ENCODE assay signal across 31 cellular contexts in genomic region chr2:12955864-12956263, GRCh38.
DNase-seq lines count a peak whose midpoint lies in the region; ATAC-seq, FAIRE-seq and TF ChIP-seq lines count a peak whose summit lies in the region.
"Had no signal": no experiment of that assay in that cellular context is flagged by ENCODE, and none has a peak within 500 bp of the region (broad histone marks: within the 10 kb centered on the region; RNA-seq: fewer than 3 reads in every experiment).

No MANE protein-coding gene starts in this region.

- no peaks in the 10 kb centered on the region for H3K79me2 ChIP-seq in HepG2 (ENCODE audit: insufficient read depth, low read length)
- no peaks in the 10 kb centered on the region for H3K79me2 ChIP-seq in K562 (ENCODE audit: control insufficient read depth, insufficient read depth, low read length)

- no peak overlapping the region for H3K4me3 ChIP-seq in HepG2 (replicated peaks in 1 of 3; ENCODE audit: insufficient read depth in 1 of 3, low read depth in 2 of 3, low read length in 3 of 3)
- H3K4me3 ChIP-seq in right lobe of liver, result no peak overlapping the region
- no peak overlapping the region for H3K4me3 ChIP-seq in K562
- H3K4me3 ChIP-seq: A549; BLaER1; BLaER1 treated with 17β-estradiol and CSF1 and Interleukin-3, amounts not matched to agents 10 nM and 100 nM had no signal

- H3K9me1 ChIP-seq in K562 (ENCODE audit: control insufficient read depth, insufficient read depth, low read length), result no peaks in the 10 kb centered on the region

- H3K9ac ChIP-seq in HepG2 (ENCODE audit: insufficient read depth, low read depth, low read length), result no peak overlapping the region
- H3K9ac ChIP-seq in K562 (ENCODE audit: insufficient read depth in 1 of 2, low read depth in 2 of 2, low read length in 2 of 2), result no peak overlapping the region
- H3K9ac ChIP-seq: BLaER1; BLaER1 treated with 17β-estradiol and CSF1 and Interleukin-3, amounts not matched to agents 10 nM and 100 nM had no signal

- DNase-seq in HepG2 (ENCODE audit: low spot score) (no peak), right lobe of liver (no peak), K562 (ENCODE audit: extremely low read depth in 1 of 4, low spot score in 3 of 4) (no peak)
- DNase-seq: 8988T; ACHN; AML-193; BE2C; C1 segment of cervical spinal cord; Caco-2; Calu3; CD4-positive, alpha-beta memory T cell; CD4-positive, alpha-beta T cell; CD4-positive, CD25-positive, alpha-beta regulatory T cell; CD8-positive, alpha-beta memory T cell; CD8-positive, alpha-beta T cell; COR-L47; DMS 273 treated with DMSO at 0.1 percent for 48 hours; DMS153; DMS53; DMS79; DMS79 treated with DMSO at 0.1 percent for 48 hours; DND-41; EL had no signal

- H3K27ac ChIP-seq in HepG2 (ENCODE audit: extremely low read length, insufficient read depth, low read length), result no peak overlapping the region
- H3K27ac ChIP-seq in right lobe of liver, result no peak overlapping the region
- H3K27ac ChIP-seq in K562 (ENCODE audit: extremely low read depth, low read depth, low read length), result no peak overlapping the region
- H3K27ac ChIP-seq: 22Rv1; A549; BLaER1; BLaER1 treated with 17β-estradiol and CSF1 and Interleukin-3, amounts not matched to agents 10 nM and 100 nM; C4-2B had no signal

- H3K4me1 ChIP-seq in HepG2 (ENCODE audit: insufficient read depth, low read length) (no peaks in the 10 kb centered on the region), right lobe of liver (no peaks in the 10 kb centered on the region), K562 (replicated peaks in 1 of 2; ENCODE audit: control insufficient read depth in 2 of 2, insufficient read depth in 2 of 2, low read length in 2 of 2) (no peaks in the 10 kb centered on the region)
- H3K4me1 ChIP-seq: A549; BE2C; BLaER1; BLaER1 treated with 17β-estradiol and CSF1 and Interleukin-3, amounts not matched to agents 10 nM and 100 nM had no signal

- no peaks in the 10 kb centered on the region for H3K9me3 ChIP-seq in HepG2 (ENCODE audit: low read length)
- H3K9me3 ChIP-seq in right lobe of liver, result no peaks in the 10 kb centered on the region
- H3K9me3 ChIP-seq in K562 (replicated peaks; ENCODE audit: control insufficient read depth, insufficient read depth, low read depth, low read length), result no peaks in the 10 kb centered on the region
- H3K9me3 ChIP-seq: A549, BE2C, BLaER1, Caco-2 had no signal

- no TSS peak for BruUV-seq in HepG2 (replicated peaks; lab: Mats Ljungman, UMichigan)
- no TSS peak for BruUV-seq in K562 (replicated peaks; lab: Mats Ljungman, UMichigan)

- no peak for TF ChIP-seq EP300 in HepG2 (IDR thresholded peaks at IDR 0.05; ENCODE audit: low read depth in 2 of 2, low read length in 2 of 2)
- no peak for TF ChIP-seq EP300 in HepG2 (CRISPR knock-in tag; IDR thresholded peaks at IDR 0.05; ENCODE audit: borderline replicate concordance)
- TF ChIP-seq EP300 in K562 (IDR thresholded peaks at IDR 0.05; ENCODE audit: low read length), result no peak

- TF ChIP-seq RAD21 in HepG2 (CRISPR knock-in tag; IDR thresholded peaks at IDR 0.05) (no peak), K562 (CRISPR knock-in tag; conservative IDR thresholded peaks at IDR 0.05 in 1 of 2, IDR thresholded peaks at IDR 0.05 in 1 of 2) (no peak)

- no peak for TF ChIP-seq POLR2A in HepG2 (IDR thresholded peaks at IDR 0.05; ENCODE audit: insufficient read depth in 1 of 2, low read depth in 2 of 2, low read length in 2 of 2)
- no peak for TF ChIP-seq POLR2A in right lobe of liver (IDR thresholded peaks at IDR 0.05)
- no peak for TF ChIP-seq POLR2A in K562 (conservative IDR thresholded peaks at IDR 0.05)

- CTCF ChIA-PET in HepG2 (lab: Yijun Ruan, JAX; ENCODE audit: low intra/inter-chr PET ratio, low total read pairs) (no interaction called here), K562 (lab: Yijun Ruan, JAX; ENCODE audit: low intra/inter-chr PET ratio) (no interaction called here)

- H3K4me2 ChIP-seq in HepG2 (ENCODE audit: low read depth, low read length), result no peak overlapping the region
- H3K4me2 ChIP-seq in K562 (ENCODE audit: insufficient read depth, low read length), result no peak overlapping the region
- H3K4me2 ChIP-seq: A549; BLaER1; BLaER1 treated with 17β-estradiol and CSF1 and Interleukin-3, amounts not matched to agents 10 nM and 100 nM had no signal

- intact Hi-C loops in HepG2 (cut with micrococcal nuclease; ENCODE audit: unreplicated experiment) (no loop called here), right lobe of liver (cut with DNase I) (no loop called here), K562 (cut with micrococcal nuclease) (no loop called here)

- no peak for TF ChIP-seq CTCF in HepG2 (CRISPR knock-in tag; IDR thresholded peaks at IDR 0.05)
- TF ChIP-seq CTCF in right lobe of liver (IDR thresholded peaks at IDR 0.05), result no peak
- no peak for TF ChIP-seq CTCF in K562 (IDR thresholded peaks at IDR 0.05 in 2 of 3, conservative IDR thresholded peaks at IDR 0.05 in 1 of 3; ENCODE audit: insufficient read depth in 2 of 3, low read depth in 1 of 3, low read length in 3 of 3)

- FAIRE-seq in HepG2 (lab: Jason Lieb, UNC) (no peak), K562 (lab: Jason Lieb, UNC) (no peak)
- FAIRE-seq: A204.1, A549, D721Med had no signal

- in situ Hi-C loops in HepG2 (cut with HindIII; ENCODE audit: extremely low pct_ligation_motif_present, low pct_unique_long_range_greater_than_20kb), result no loop called here
- in situ Hi-C loops in K562 (cut with MboI), result no loop called here

- no peak for ATAC-seq in HepG2
- no peak for ATAC-seq in right lobe of liver
- no peak for ATAC-seq in K562
- no peak for ATAC-seq in GM19463 (IDR thresholded peaks at IDR 0.05; ENCODE audit: unreplicated experiment)
- ATAC-seq: A549; CD8-positive, alpha-beta T cell had no signal

- H3K27me3 ChIP-seq in HepG2 (ENCODE audit: control insufficient read depth in 1 of 2, insufficient read depth in 2 of 2, low read length in 2 of 2) (no peaks in the 10 kb centered on the region), right lobe of liver (no peaks in the 10 kb centered on the region), K562 (ENCODE audit: control insufficient read depth in 2 of 2, insufficient read depth in 2 of 2, low read length in 2 of 2) (no peaks in the 10 kb centered on the region)
- H3K27me3 ChIP-seq: BE2C; BLaER1; BLaER1 treated with 17β-estradiol and CSF1 and Interleukin-3, amounts not matched to agents 10 nM and 100 nM had no signal

- WGBS in HepG2 (ENCODE audit: low lambda C conversion rate), result 11% methylated on average over 3 of the region's 3 CpGs
- 57% methylated on average over 2 of the region's 3 CpGs for WGBS in right lobe of liver (ENCODE audit: insufficient coverage, low coverage, low lambda C conversion rate, missing lambda C conversion rate)
- 31% methylated on average over 3 of the region's 3 CpGs for WGBS in K562 (ENCODE audit: insufficient coverage, low coverage, missing lambda C conversion rate)

- no peak overlapping the region for H2AFZ ChIP-seq in HepG2 (ENCODE audit: low read length)
- no peak overlapping the region for H2AFZ ChIP-seq in K562 (ENCODE audit: low read depth, low read length)

- POLR2A ChIA-PET in HepG2 (lab: Yijun Ruan, JAX), result no interaction called here
- POLR2A ChIA-PET in K562 (lab: Yijun Ruan, JAX), result no interaction called here

- no peaks in the 10 kb centered on the region for H4K20me1 ChIP-seq in HepG2 (ENCODE audit: insufficient read depth, low read length)
- H4K20me1 ChIP-seq in K562 (replicated peaks; ENCODE audit: control insufficient read depth, insufficient read depth, low read length), result no peaks in the 10 kb centered on the region
- H4K20me1 ChIP-seq: BLaER1; BLaER1 treated with 17β-estradiol and CSF1 and Interleukin-3, amounts not matched to agents 10 nM and 100 nM had no signal

- no peaks in the 10 kb centered on the region for H3K36me3 ChIP-seq in HepG2 (replicated peaks in 1 of 2; ENCODE audit: control insufficient read depth in 1 of 2, insufficient read depth in 2 of 2, low read length in 2 of 2)
- no peaks in the 10 kb centered on the region for H3K36me3 ChIP-seq in right lobe of liver
- H3K36me3 ChIP-seq in K562 (ENCODE audit: control insufficient read depth, insufficient read depth, low read length), result no peaks in the 10 kb centered on the region
- H3K36me3 ChIP-seq: BE2C; BLaER1; BLaER1 treated with 17β-estradiol and CSF1 and Interleukin-3, amounts not matched to agents 10 nM and 100 nM had no signal

TF ChIP-seq in HepG2, 621 proteins besides CTCF, POLR2A, EP300 and RAD21:
- TF ChIP-seq CREB1 (IDR thresholded peaks at IDR 0.05) (peak; percentile 75), CREB1 (CRISPR knock-in tag; IDR thresholded peaks at IDR 0.05) (no peak), PHF8 (CRISPR knock-in tag; IDR thresholded peaks at IDR 0.05) (no peak), IRF2 (CRISPR knock-in tag; IDR thresholded peaks at IDR 0.05) (no peak), ATF7 (IDR thresholded peaks at IDR 0.05) (peak; percentile 59), ATF7 (CRISPR knock-in tag; IDR thresholded peaks at IDR 0.05) (no peak), ZBTB38 (CRISPR knock-in tag; IDR thresholded peaks at IDR 0.05) (no peak), ZNF883 (CRISPR knock-in tag; IDR thresholded peaks at IDR 0.05; ENCODE audit: not compliant biosample characterization) (no peak), HNRNPK (IDR thresholded peaks at IDR 0.05; ENCODE audit: low read depth, low read length, poor library complexity, severe bottlenecking) (no peak)

TF ChIP-seq in K562, 482 proteins besides CTCF, POLR2A, EP300 and RAD21:
- TF ChIP-seq ATF3 (IDR thresholded peaks at IDR 0.05) (peak; percentile 18; the same call in 1 of the 2 replicates), ATF3 (CRISPR knock-in tag; conservative IDR thresholded peaks at IDR 0.05) (no peak), ILK (tag; IDR thresholded peaks at IDR 0.05; ENCODE audit: borderline replicate concordance, low read depth) (no peak), HLTF (IDR thresholded peaks at IDR 0.05) (no peak), TEAD1 (CRISPR knock-in tag; IDR thresholded peaks at IDR 0.05) (no peak), JUNB (CRISPR knock-in tag; conservative IDR thresholded peaks at IDR 0.05) (no peak)
TF ChIP-seq in K562: peak in this region for 1.
